ENCODE assay signal across 2 cellular contexts in genomic region chr1:234525156-234525774, GRCh38.
TF ChIP-seq lines count a peak whose summit lies in the region.

No MANE protein-coding gene starts in this region.

TF ChIP-seq in GM23338, 12 proteins besides CTCF, POLR2A, EP300 and RAD21:
- TF ChIP-seq, protein P1, sequence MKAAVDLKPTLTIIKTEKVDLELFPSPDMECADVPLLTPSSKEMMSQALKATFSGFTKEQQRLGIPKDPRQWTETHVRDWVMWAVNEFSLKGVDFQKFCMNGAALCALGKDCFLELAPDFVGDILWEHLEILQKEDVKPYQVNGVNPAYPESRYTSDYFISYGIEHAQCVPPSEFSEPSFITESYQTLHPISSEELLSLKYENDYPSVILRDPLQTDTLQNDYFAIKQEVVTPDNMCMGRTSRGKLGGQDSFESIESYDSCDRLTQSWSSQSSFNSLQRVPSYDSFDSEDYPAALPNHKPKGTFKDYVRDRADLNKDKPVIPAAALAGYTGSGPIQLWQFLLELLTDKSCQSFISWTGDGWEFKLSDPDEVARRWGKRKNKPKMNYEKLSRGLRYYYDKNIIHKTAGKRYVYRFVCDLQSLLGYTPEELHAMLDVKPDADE (IDR thresholded peaks at IDR 0.05): no peak
- TF ChIP-seq CREB1 (CRISPR knock-in tag; IDR thresholded peaks at IDR 0.05; ENCODE audit: low read depth) (no peak), NANOG (IDR thresholded peaks at IDR 0.05; ENCODE audit: borderline replicate concordance) (no peak), ZNF462 (CRISPR knock-in tag; IDR thresholded peaks at IDR 0.05) (no peak), REST (IDR thresholded peaks at IDR 0.05; ENCODE audit: unreplicated experiment) (no peak), JUNB (IDR thresholded peaks at IDR 0.05; ENCODE audit: unreplicated experiment) (no peak), STAT1 (IDR thresholded peaks at IDR 0.05; ENCODE audit: unreplicated experiment) (no peak), EZH2phosphoT487 (IDR thresholded peaks at IDR 0.05; ENCODE audit: unreplicated experiment) (no peak), EZH2 (IDR thresholded peaks at IDR 0.05; ENCODE audit: low read depth, unreplicated experiment) (no peak), ZNF114 (CRISPR knock-in tag; IDR thresholded peaks at IDR 0.05) (no peak)

TF ChIP-seq in neural cell, 6 proteins besides CTCF, POLR2A, EP300 and RAD21:
- TF ChIP-seq SMC3 (conservative IDR thresholded peaks at IDR 0.05; ENCODE audit: poor library complexity) (no peak), REST (IDR thresholded peaks at IDR 0.05; ENCODE audit: borderline replicate concordance) (no peak), POLR2AphosphoS5 (IDR thresholded peaks at IDR 0.05) (no peak), MXI1 (conservative IDR thresholded peaks at IDR 0.05; ENCODE audit: poor library complexity, severe bottlenecking) (no peak), TAF1 (IDR thresholded peaks at IDR 0.05; ENCODE audit: low read depth) (no peak), EZH2 (IDR thresholded peaks at IDR 0.05; ENCODE audit: borderline replicate concordance, insufficient read depth, low read length, poor library complexity, severe bottlenecking) (no peak)
